22 cellular contexts compared by ENCODE assay signal in the genomic region with DNA sequence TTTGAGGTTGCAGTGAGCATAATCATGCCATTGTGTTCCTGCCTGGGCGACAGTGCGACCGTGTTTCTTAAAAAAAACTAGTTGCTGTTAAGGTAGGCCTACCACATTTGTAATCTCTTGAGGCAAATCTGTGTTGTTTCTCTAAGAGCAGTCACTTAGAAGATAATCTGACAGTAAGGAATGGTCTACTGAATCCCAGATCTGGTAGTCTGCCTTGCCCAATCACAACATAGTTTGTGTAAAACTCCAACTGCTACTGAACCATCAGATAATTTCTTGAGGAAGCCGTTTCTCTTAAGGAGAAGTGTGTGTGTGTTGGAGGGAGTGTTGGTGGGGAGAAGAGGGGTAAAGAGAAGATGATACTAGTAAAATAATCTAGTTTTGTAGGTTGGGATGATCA. TPM values are rescaled to one million over a fixed set of nuclear protein-coding genes. Genes with fewer than 3 reads are reported as not detected.
DNase-seq lines count a peak whose midpoint lies in the region; ATAC-seq, FAIRE-seq and TF ChIP-seq lines count a peak whose summit lies in the region.
"Had no signal": no experiment of that assay in that cellular context is flagged by ENCODE, and none has a peak within 500 bp of the region (broad histone marks: within the 10 kb centered on the region; RNA-seq: fewer than 3 reads in every experiment).

No MANE protein-coding gene starts in this region.

- CTCF ChIA-PET in HepG2 (lab: Yijun Ruan, JAX; ENCODE audit: low intra/inter-chr PET ratio, low total read pairs) (no interaction called here), GM12878 (lab: Yijun Ruan, JAX) (interaction anchor here (0.8 to 15.2 kb wide), 10 partner anchors 8 to 877 kb away, joined by 3 to 328 read pairs (median 3); partner anchors contain the start of gene CALU)

- H3K79me2 ChIP-seq in HepG2 (ENCODE audit: insufficient read depth, low read length) (peaks cover 89% of the 10 kb centered on the region), GM12878 (ENCODE audit: control insufficient read depth, insufficient read depth, low read length) (peaks cover 89% of the 10 kb centered on the region), GM23248 (ENCODE audit: insufficient read depth) (peaks cover 92% of the 10 kb centered on the region)

- H3K27me3 ChIP-seq in HepG2 (ENCODE audit: control insufficient read depth in 1 of 2, insufficient read depth in 2 of 2, low read length in 2 of 2) (no peaks in the 10 kb centered on the region; a peak in 1 of 5 replicates), right lobe of liver (no peaks in the 10 kb centered on the region), GM12878 (replicated peaks in 1 of 2; ENCODE audit: control insufficient read depth in 2 of 2, insufficient read depth in 2 of 2, low read length in 1 of 2) (no peaks in the 10 kb centered on the region), GM23248 (replicated peaks; ENCODE audit: insufficient read depth) (no peaks in the 10 kb centered on the region)
- H3K27me3 ChIP-seq: brain microvascular endothelial cell, colonic mucosa, tibial nerve had no signal

- intact Hi-C loops in HepG2 (cut with micrococcal nuclease; ENCODE audit: unreplicated experiment) (no loop called here), right lobe of liver (cut with DNase I) (no loop called here), GM12878 (cut with micrococcal nuclease; ENCODE audit: unreplicated experiment) (loop anchor here (10.0 kb wide), 2 partner anchors 392 to 682 kb away; partner anchors contain the start of genes AHCYL2 and IRF5)

- no peaks in the 10 kb centered on the region for H3K36me3 ChIP-seq in HepG2 (replicated peaks in 1 of 2; ENCODE audit: control insufficient read depth in 1 of 2, insufficient read depth in 2 of 2, low read length in 2 of 2)
- H3K36me3 ChIP-seq in right lobe of liver: no peaks in the 10 kb centered on the region
- no peaks in the 10 kb centered on the region for H3K36me3 ChIP-seq in GM12878 (ENCODE audit: control insufficient read depth in 2 of 2, insufficient read depth in 2 of 2, low read length in 1 of 2)
- H3K36me3 ChIP-seq in GM23248 (ENCODE audit: low read depth): no peaks in the 10 kb centered on the region
- H3K36me3 ChIP-seq: brain microvascular endothelial cell, colonic mucosa, tibial nerve had no signal

- RAD21 ChIA-PET in GM12878 (lab: Charles Lee; ENCODE audit: unreplicated experiment): interaction anchor here (1.1 to 4.1 kb wide), 4 partner anchors 17 to 249 kb away, joined by 4 to 38 read pairs (median 7); no protein-coding TSS in a partner anchor

- SMC1A ChIA-PET in GM12878 (lab: Charles Lee; ENCODE audit: uncharacterized antibody, unreplicated experiment): interaction anchor here (0.6 to 6.3 kb wide), 10 partner anchors 10 to 394 kb away, joined by 3 to 48 read pairs (median 4); no protein-coding TSS in a partner anchor

- peak overlapping the region; percentile 11; the same call in 1 of the 2 replicates for H3K4me2 ChIP-seq in HepG2 (ENCODE audit: low read depth, low read length)
- peak overlapping the region; percentile 21; the same call in 1 of the 2 replicates for H3K4me2 ChIP-seq in GM12878 (ENCODE audit: control insufficient read depth, insufficient read depth)
- H3K4me2 ChIP-seq in GM23248 (ENCODE audit: unreplicated experiment): no peak overlapping the region
- H3K4me2 ChIP-seq: smooth muscle cell had no signal

- TF ChIP-seq POLR2A in HepG2 (IDR thresholded peaks at IDR 0.05; ENCODE audit: insufficient read depth in 1 of 2, low read depth in 2 of 2, low read length in 2 of 2) (no peak), right lobe of liver (IDR thresholded peaks at IDR 0.05) (no peak), GM12878 (IDR thresholded peaks at IDR 0.05; ENCODE audit: low read depth, low read length) (no peak)

- H2AFZ ChIP-seq in HepG2 (ENCODE audit: low read length) (no peak overlapping the region), GM12878 (ENCODE audit: control insufficient read depth, low read depth, low read length) (no peak overlapping the region), GM23248 (no peak overlapping the region)

- no peaks in the 10 kb centered on the region for H3F3A ChIP-seq in GM23248 (ENCODE audit: insufficient read depth)

- H3K4me3 ChIP-seq in HepG2 (replicated peaks in 1 of 3; ENCODE audit: insufficient read depth in 1 of 3, low read depth in 2 of 3, low read length in 3 of 3) (no peak overlapping the region), right lobe of liver (no peak overlapping the region), GM12878 (no peak overlapping the region; the same call in 1 of the 2 replicates), GM23248 (no peak overlapping the region)
- H3K4me3 ChIP-seq: colonic mucosa, smooth muscle cell, tibial nerve had no signal

- H3K27ac ChIP-seq in HepG2 (ENCODE audit: extremely low read length, insufficient read depth, low read length): no peak overlapping the region
- H3K27ac ChIP-seq in right lobe of liver: no peak overlapping the region
- H3K27ac ChIP-seq in GM12878 (ENCODE audit: control insufficient read depth, insufficient read depth): no peak overlapping the region
- no peak overlapping the region for H3K27ac ChIP-seq in GM23248
- H3K27ac ChIP-seq: brain microvascular endothelial cell, colonic mucosa, tibial nerve had no signal

- H3K4me1 ChIP-seq in HepG2 (ENCODE audit: insufficient read depth, low read length) (peaks cover 80% of the 10 kb centered on the region), right lobe of liver (peaks cover 0 to 7% (median 0%) of the 10 kb centered on the region in 4 donors), GM12878 (ENCODE audit: control insufficient read depth, insufficient read depth, low read length) (peaks cover 17% of the 10 kb centered on the region; the same call in 1 of the 2 replicates), GM23248 (ENCODE audit: insufficient read depth) (peaks cover 17% of the 10 kb centered on the region; the same call in 1 of the 2 replicates)
- H3K4me1 ChIP-seq: colonic mucosa had no signal

- peaks cover 8% of the 10 kb centered on the region; the same call in 1 of the 2 replicates for H4K20me1 ChIP-seq in HepG2 (ENCODE audit: insufficient read depth, low read length)
- no peaks in the 10 kb centered on the region for H4K20me1 ChIP-seq in GM12878 (ENCODE audit: control insufficient read depth, insufficient read depth)
- H4K20me1 ChIP-seq in GM23248 (ENCODE audit: insufficient read depth): peaks cover 7% of the 10 kb centered on the region; the same call in 1 of the 2 replicates

- H3K9me3 ChIP-seq in HepG2 (ENCODE audit: low read length) (no peaks in the 10 kb centered on the region), right lobe of liver (no peaks in the 10 kb centered on the region), GM12878 (replicated peaks; ENCODE audit: control insufficient read depth, insufficient read depth, low read length) (no peaks in the 10 kb centered on the region), GM23248 (ENCODE audit: low read depth) (no peaks in the 10 kb centered on the region)
- H3K9me3 ChIP-seq: colonic mucosa, tibial nerve had no signal

- DNase-seq in HepG2 (ENCODE audit: low spot score) (no peak), right lobe of liver (no peak), Kasumi-1 (lab: John Stamatoyannopoulos, UW) (peak; percentile 40 to 44), GM12878 (ENCODE audit: low read depth, low spot score) (no peak), anterior cingulate cortex (lab: John Stamatoyannopoulos, UW) (no peak), frontal cortex (ENCODE audit: low spot score in 2 of 2) (no peak), GM23248 (no peak)
- DNase-seq: activated CD4-positive, CD25-positive, alpha-beta regulatory T cell treated with anti-CD3 and anti-CD28 coated beads, Interleukin-2, amount 50 U/mL, for 72 hours; brain microvascular endothelial cell; colonic mucosa; DMS79 treated with DMSO at 0.1 percent for 48 hours; glutamatergic neuron; MM.1S; NCI-H1930; NCI-H345; stimulated activated CD4-positive, alpha-beta T cell treated with anti-CD3 and anti-CD28 coated beads, Interleukin-4, amount 100 ng/mL, for 24 hours; T-helper 9 cell had no signal

- in situ Hi-C loops in HepG2 (cut with HindIII; ENCODE audit: extremely low pct_ligation_motif_present, low pct_unique_long_range_greater_than_20kb): no loop called here
- in situ Hi-C loops in GM12878 (cut with MboI): no loop called here
- in situ Hi-C loops in GM23248 (cut with MboI): no loop called here

- no peak for TF ChIP-seq CTCF in HepG2 (CRISPR knock-in tag; IDR thresholded peaks at IDR 0.05)
- TF ChIP-seq CTCF in right lobe of liver (IDR thresholded peaks at IDR 0.05): no peak
- TF ChIP-seq CTCF in GM12878 (IDR thresholded peaks at IDR 0.05 in 2 of 3, conservative IDR thresholded peaks at IDR 0.05 in 1 of 3; ENCODE audit: control insufficient read depth in 2 of 3, extremely low read depth in 1 of 3, insufficient read depth in 1 of 3, low read depth in 3 of 3, low read length in 3 of 3): no peak

- TF ChIP-seq RAD21 in HepG2 (CRISPR knock-in tag; IDR thresholded peaks at IDR 0.05) (no peak), GM12878 (IDR thresholded peaks at IDR 0.05; ENCODE audit: insufficient read depth, low read depth, low read length) (no peak)

- H3K9me2 ChIP-seq in GM23248 (ENCODE audit: insufficient read depth): no peaks in the 10 kb centered on the region

- BruUV-seq in HepG2 (replicated peaks; lab: Mats Ljungman, UMichigan) (no TSS peak), GM12878 (replicated peaks; lab: Mats Ljungman, UMichigan) (no TSS peak)

- POLR2A ChIA-PET in HepG2 (lab: Yijun Ruan, JAX): interaction anchor here (0.6 kb wide), 1 partner anchor 13 kb away, joined by 3 read pairs; no protein-coding TSS in a partner anchor
- POLR2A ChIA-PET in GM12878 (lab: Charles Lee): interaction anchor here (0.5 to 2.8 kb wide), 8 partner anchors 11 to 415 kb away, joined by 3 to 11 read pairs (median 4); no protein-coding TSS in a partner anchor

- H3K9ac ChIP-seq in HepG2 (ENCODE audit: insufficient read depth, low read depth, low read length) (no peak overlapping the region), GM12878 (ENCODE audit: control insufficient read depth, insufficient read depth, low read length) (no peak overlapping the region), GM23248 (no peak overlapping the region)

- ATAC-seq in HepG2: no peak
- no peak for ATAC-seq in right lobe of liver
- ATAC-seq in GM12878: no peak
- no peak for ATAC-seq in GM19324 (IDR thresholded peaks at IDR 0.05; ENCODE audit: low FRiP score, unreplicated experiment)
- ATAC-seq: left lobe of liver had no signal

- no peak for FAIRE-seq in HepG2 (lab: Jason Lieb, UNC)
- FAIRE-seq in GM12878 (lab: Jason Lieb, UNC): no peak
- no peak for FAIRE-seq in frontal cortex (lab: Jason Lieb, UNC)
- FAIRE-seq: H54 had no signal

- TF ChIP-seq EP300 in HepG2 (IDR thresholded peaks at IDR 0.05; ENCODE audit: low read depth in 2 of 2, low read length in 2 of 2) (no peak), HepG2 (CRISPR knock-in tag; IDR thresholded peaks at IDR 0.05; ENCODE audit: borderline replicate concordance) (no peak), GM12878 (IDR thresholded peaks at IDR 0.05; ENCODE audit: borderline replicate concordance in 1 of 2, control insufficient read depth in 1 of 2, low read depth in 2 of 2, low read length in 2 of 2) (no peak)

- WGBS in HepG2 (ENCODE audit: low lambda C conversion rate): 73% methylated on average over 4 of the region's 4 CpGs
- WGBS in right lobe of liver (ENCODE audit: insufficient coverage, low coverage, low lambda C conversion rate, missing lambda C conversion rate): 86% methylated on average over 4 of the region's 4 CpGs
- 95% methylated on average over 4 of the region's 4 CpGs for WGBS in GM12878 (ENCODE audit: insufficient coverage, insufficient replicate concordance, low lambda C conversion rate, missing lambda C conversion rate)
- 97 to 99% methylated on average over 4 of the region's 4 CpGs for WGBS in GM23248 (ENCODE audit: low coverage in 1 of 2, low lambda C conversion rate in 2 of 2, missing lambda C conversion rate in 2 of 2), 2 experiments

RNA-seq across cellular contexts. Expression of gene NRF1, which starts 5.0 kb away (rescaled TPM):
- total RNA-seq in HepG2 (2016; rRNA removed; fragmentation: Illumina TruSeq; extraction: Trizol) (10.1 and 16.2 TPM in 2 replicates), right lobe of liver (1 to 10 TPM; 3.9 to 6.8 (median 5.3) TPM), GM12878 (2014; rRNA removed) (11.4 and 12.9 TPM in 2 replicates), GM12878 (2014; rRNA removed; fragmentation: Illumina TruSeq; extraction: Trizol) (14.1 and 15.4 TPM in 2 replicates), GM12878 (2021) (17.4 and 19.8 TPM in 2 replicates), frontal cortex (19.2 TPM)
- total RNA-seq in HepG2 (2016; cell fraction: cytosol; rRNA removed; fragmentation: Illumina TruSeq; extraction: Trizol; ENCODE audit: low read depth): 10.9 TPM in 2 replicates
- 10.6 and 17.7 TPM in 2 replicates for total RNA-seq in HepG2 (2016; cell fraction: insoluble cytoplasmic fraction; rRNA removed; fragmentation: Illumina TruSeq; extraction: Trizol)
- total RNA-seq in HepG2 (2016; cell fraction: membrane; rRNA removed; fragmentation: Illumina TruSeq; extraction: Trizol): 9.0 and 11.3 TPM in 2 replicates
- 17.2 and 20.8 TPM in 2 replicates for total RNA-seq in HepG2 (2016; cell fraction: nucleus; rRNA removed; fragmentation: Illumina TruSeq; extraction: Trizol)
- polyA plus RNA-seq in HepG2 (2011; rRNA removed) (9.3 and 11.0 TPM in 2 replicates), GM12878 (2011; rRNA removed) (16.7 and 23.1 TPM in 2 replicates), GM12878 (2014; fragmentation: Illumina TruSeq; extraction: Trizol) (14.4 and 14.6 TPM in 2 replicates), GM12878 (2014; fragmentation: Nextera tagmentation; extraction: Ambion mirVana) (1 to 10 TPM; 3.5 TPM), GM12878 (2014; rRNA removed) (17.0 and 17.3 TPM in 2 replicates), GM12878 (2016; fragmentation: Nextera tagmentation; extraction: Ambion mirVana) (10 to 100 TPM in 1 of 2 experiments, 1 to 10 TPM in 1; 8.5 to 10.0 TPM), GM23248 (2016; fragmentation: Nextera tagmentation; extraction: Ambion mirVana) (2.5 and 3.5 TPM in 2 replicates)
- 8.8 and 9.7 TPM in 2 replicates for polyA plus RNA-seq in HepG2 (2011; cell fraction: cytosol; rRNA removed)
- polyA plus RNA-seq in HepG2 (2011; cell fraction: nucleus; rRNA removed): 13.7 and 15.4 TPM in 2 replicates
- 7.3 and 7.6 TPM in 2 replicates for polyA plus RNA-seq in HepG2 (2012)
- polyA plus RNA-seq in HepG2 (2016; cell fraction: cytosol; fragmentation: Illumina TruSeq; extraction: Trizol; ENCODE audit: low read depth): 1.5 and 1.6 TPM in 2 replicates
- 14.0 and 14.7 TPM in 2 replicates for polyA plus RNA-seq in HepG2 (2016; cell fraction: insoluble cytoplasmic fraction; fragmentation: Illumina TruSeq; extraction: Trizol; ENCODE audit: low read depth)
- polyA plus RNA-seq in HepG2 (2016; cell fraction: membrane; fragmentation: Illumina TruSeq; extraction: Trizol; ENCODE audit: low read depth): 3.5 and 4.0 TPM in 2 replicates
- 17.5 and 20.4 TPM in 2 replicates for polyA plus RNA-seq in HepG2 (2016; cell fraction: nucleus; fragmentation: Illumina TruSeq; extraction: Trizol; ENCODE audit: insufficient read depth, low read depth)
- 33.4 and 59.8 TPM in 2 replicates for polyA minus RNA-seq in HepG2 (2011; rRNA and poly(A)+ RNA removed; ENCODE audit: low replicate concordance)
- polyA minus RNA-seq in HepG2 (2011; cell fraction: cytosol; rRNA and poly(A)+ RNA removed): 8.1 and 8.9 TPM in 2 replicates
- polyA minus RNA-seq in HepG2 (2011; cell fraction: nucleus; rRNA and poly(A)+ RNA removed): 27.0 and 28.1 TPM in 2 replicates
- 35.2 and 43.8 TPM in 2 replicates for total RNA-seq in GM12878 (2013; cell fraction: nucleolus; rRNA removed)
- polyA plus RNA-seq in GM12878 (2011; ENCODE audit: low read depth): 4.2 TPM
- polyA plus RNA-seq in GM12878 (2011; cell fraction: cytosol; rRNA removed): 22.4 and 23.1 TPM in 2 replicates
- polyA plus RNA-seq in GM12878 (2011; cell fraction: nucleus; rRNA removed): 19.7 and 22.8 TPM in 2 replicates
- 8.1 and 8.7 TPM in 2 replicates for polyA plus RNA-seq in GM12878 (2012)
- 51.8 and 55.2 TPM in 2 replicates for polyA minus RNA-seq in GM12878 (2011; rRNA and poly(A)+ RNA removed)
- 8.6 and 12.0 TPM in 2 replicates for polyA minus RNA-seq in GM12878 (2011; cell fraction: cytosol; rRNA and poly(A)+ RNA removed)
- 23.6 and 38.2 TPM in 2 replicates for polyA minus RNA-seq in GM12878 (2011; cell fraction: nucleus; rRNA and poly(A)+ RNA removed)
- total RNA-seq in GM23248 (2014; rRNA removed; shearing (Covaris generic)): 7.0 and 11.1 TPM in 2 replicates

Comparison
In these comparisons a context has a peak if more than half of its experiments do, and no peak if none do; other contexts are left out.
1. DNase-seq: peak in Kasumi-1 (2 of 2); none in HepG2 (single experiment), right lobe of liver (0 of 3), GM12878 (single experiment), anterior cingulate cortex (0 of 58), frontal cortex (0 of 2) and GM23248 (single experiment).
2. Of the 75 proteins assayed by ChIP-seq in both HepG2 and GM12878: peak only in HepG2: none; only in GM12878: NBN; in both: none; in neither: 74.